Comparison of ENCODE assay signal across 8 cellular contexts in the genomic region with DNA sequence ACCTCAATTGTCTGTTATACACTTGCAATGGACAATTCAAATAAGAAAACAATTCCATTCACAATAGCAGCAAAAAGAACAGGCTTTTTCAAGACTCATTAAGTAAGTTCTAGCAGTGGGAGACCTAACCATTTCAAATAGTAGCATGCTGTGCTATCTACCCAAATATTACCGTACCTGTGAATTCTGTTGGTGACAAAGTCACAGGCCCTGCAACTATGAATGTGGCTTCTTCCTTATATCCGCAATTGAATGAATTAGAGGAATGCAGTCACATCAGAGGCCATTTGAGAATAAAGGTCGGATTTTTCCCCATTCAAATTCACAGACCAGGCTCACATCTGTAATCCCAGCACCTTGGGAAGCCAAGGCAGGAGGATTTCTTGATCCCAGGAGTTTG. TPM values are rescaled to one million over a fixed set of nuclear protein-coding genes. Genes with fewer than 3 reads are reported as not detected.
A peak's percentile ranks its signal among the peaks of the same experiment; 100 is the strongest.
DNase-seq lines count a peak whose midpoint lies in the region; ATAC-seq and TF ChIP-seq lines count a peak whose summit lies in the region.

No MANE protein-coding gene starts in this region.

- H3K4me3 ChIP-seq in DOHH2 (ENCODE audit: low read length): peak overlapping the region; percentile 83
- peak overlapping the region; percentile 62 for H3K4me3 ChIP-seq in choroid plexus epithelial cell (ENCODE audit: low read depth, low read length)
- H3K4me3 ChIP-seq in trophoblast cell (ENCODE audit: low read depth, low read length): no peak overlapping the region

- DNase-seq in NCI-H1417 treated with DMSO at 0.1 percent for 48 hours (lab: John Stamatoyannopoulos, UW) (peak; percentile 20), choroid plexus epithelial cell (ENCODE audit: low read depth) (no peak), trophoblast cell (no peak), G401 (ENCODE audit: low spot score) (no peak), EL (no peak)

- no peaks in the 10 kb centered on the region for H4K20me1 ChIP-seq in DOHH2 (ENCODE audit: control insufficient read depth, insufficient read depth, low read depth, low read length)

- H3K4me1 ChIP-seq in DOHH2 (ENCODE audit: control insufficient read depth, low read length) (peaks cover 50% of the 10 kb centered on the region), trophoblast cell (ENCODE audit: control insufficient read depth in 1 of 2, insufficient read depth in 2 of 2, low read length in 2 of 2) (peaks cover 4 to 13% of the 10 kb centered on the region in 2 experiments)

- H3K27ac ChIP-seq in DOHH2 (ENCODE audit: low read depth, low read length) (peak overlapping the region; percentile 78), trophoblast cell (ENCODE audit: low read depth, low read length) (no peak overlapping the region)

- no peak overlapping the region for H4K8ac ChIP-seq in trophoblast cell (ENCODE audit: low read depth, low read length)

- no peak overlapping the region for H2AFZ ChIP-seq in trophoblast cell (ENCODE audit: insufficient read depth, low read length, poor library complexity)

- WGBS in trophoblast cell (ENCODE audit: extremely low coverage, insufficient coverage, insufficient read length): no CpG with 5 or more reads among the region's 3 CpGs

- in situ Hi-C loops in G401 (cut with HindIII; ENCODE audit: low sequenced_read_pairs): no loop called here

- H3F3A ChIP-seq in DOHH2 (ENCODE audit: control insufficient read depth, insufficient read depth): peaks cover 38% of the 10 kb centered on the region

- H3K9me3 ChIP-seq in DOHH2 (ENCODE audit: control insufficient read depth, insufficient read depth, low read length): peaks cover 6% of the 10 kb centered on the region; the same call in 1 of the 2 replicates
- H3K9me3 ChIP-seq in trophoblast cell (ENCODE audit: insufficient read depth, low read depth, low read length): peaks cover 10% of the 10 kb centered on the region

- no peak overlapping the region for H3K14ac ChIP-seq in trophoblast cell (ENCODE audit: low read length)

- no peak overlapping the region for H4K12ac ChIP-seq in trophoblast cell (ENCODE audit: low read depth, low read length)

- H3K36me3 ChIP-seq in DOHH2 (ENCODE audit: control insufficient read depth, low read length) (peaks cover 39% of the 10 kb centered on the region), trophoblast cell (ENCODE audit: control insufficient read depth in 1 of 2, insufficient read depth in 2 of 2, low read length in 2 of 2) (peaks cover 20 to 24% of the 10 kb centered on the region in 2 experiments)

- H3K9me2 ChIP-seq in DOHH2 (replicated peaks; ENCODE audit: control insufficient read depth, low read length): no peaks in the 10 kb centered on the region

- ATAC-seq in HG02852 (IDR thresholded peaks at IDR 0.05; ENCODE audit: unreplicated experiment): no peak
- ATAC-seq in GM18511 (IDR thresholded peaks at IDR 0.05; ENCODE audit: unreplicated experiment): no peak

- H3K79me1 ChIP-seq in trophoblast cell (ENCODE audit: low read length): peaks cover 4% of the 10 kb centered on the region

- no peak overlapping the region for H2BK5ac ChIP-seq in trophoblast cell (ENCODE audit: low read depth, low read length, poor library complexity)

- no peak overlapping the region for H2BK120ac ChIP-seq in trophoblast cell (ENCODE audit: insufficient read depth, low read length, poor library complexity)

- H3K18ac ChIP-seq in trophoblast cell (ENCODE audit: low read length): no peak overlapping the region

- H2BK12ac ChIP-seq in trophoblast cell (ENCODE audit: low read length): no peak overlapping the region

- H3K27me3 ChIP-seq in DOHH2 (ENCODE audit: control insufficient read depth, low read length) (no peaks in the 10 kb centered on the region), trophoblast cell (ENCODE audit: insufficient read depth, low read length) (no peaks in the 10 kb centered on the region)

- no peak overlapping the region for H3K9ac ChIP-seq in trophoblast cell (ENCODE audit: low read length)

- H4K91ac ChIP-seq in trophoblast cell (ENCODE audit: low read depth, low read length): no peak overlapping the region

- H3K79me2 ChIP-seq in DOHH2 (ENCODE audit: control insufficient read depth, low read length) (peaks cover 44% of the 10 kb centered on the region), trophoblast cell (ENCODE audit: control insufficient read depth, insufficient read depth, low read length, poor library complexity) (peaks cover 3% of the 10 kb centered on the region)

- H2AK5ac ChIP-seq in trophoblast cell (ENCODE audit: low read length): no peak overlapping the region

- no peak overlapping the region for H3K23ac ChIP-seq in trophoblast cell (ENCODE audit: low read length)

- H3K4me2 ChIP-seq in DOHH2 (ENCODE audit: low read length) (peak overlapping the region; percentile 72), trophoblast cell (ENCODE audit: low read length) (peak overlapping the region; percentile 60)

- no peak overlapping the region for H3K4ac ChIP-seq in trophoblast cell (ENCODE audit: low read depth, low read length)

- TF ChIP-seq CTCF in DOHH2 (IDR thresholded peaks at IDR 0.05; ENCODE audit: low read depth, low read length, poor library complexity, severe bottlenecking): no peak
- TF ChIP-seq CTCF in choroid plexus epithelial cell (conservative IDR thresholded peaks at IDR 0.05; ENCODE audit: low read depth, low read length): no peak

RNA-seq across cellular contexts. Expression of a gene that starts 0.8 kb away (rescaled TPM):
- polyA plus RNA-seq in trophoblast cell (2013): 175 and 192 TPM in 2 replicates
- total RNA-seq in G401 (2014; rRNA removed; shearing (Covaris generic)): 312 and 362 TPM in 2 replicates

RNA-seq across cellular contexts. Expression of a gene that starts 5.5 kb away (rescaled TPM):
- 13.6 TPM in 2 replicates for polyA plus RNA-seq in trophoblast cell (2013)
- 13.0 and 13.7 TPM in 2 replicates for total RNA-seq in G401 (2014; rRNA removed; shearing (Covaris generic))

RNA-seq across cellular contexts. Expression of a gene that starts 14.4 kb away (rescaled TPM):
- 80.1 and 80.9 TPM in 2 replicates for polyA plus RNA-seq in trophoblast cell (2013)
- total RNA-seq in G401 (2014; rRNA removed; shearing (Covaris generic)): 53.0 and 60.8 TPM in 2 replicates

RNA-seq across cellular contexts. Expression of a gene that starts 25.9 kb away (rescaled TPM):
- 61.1 and 61.4 TPM in 2 replicates for polyA plus RNA-seq in trophoblast cell (2013)
- total RNA-seq in G401 (2014; rRNA removed; shearing (Covaris generic)): 250 and 260 TPM in 2 replicates

RNA-seq across cellular contexts. Expression of a gene that starts 29.2 kb away (rescaled TPM):
- polyA plus RNA-seq in trophoblast cell (2013): 13.6 and 14.0 TPM in 2 replicates
- 33.8 and 39.3 TPM in 2 replicates for total RNA-seq in G401 (2014; rRNA removed; shearing (Covaris generic))
